Comparison of ENCODE assay signal across 8 cellular contexts in the genomic region with DNA sequence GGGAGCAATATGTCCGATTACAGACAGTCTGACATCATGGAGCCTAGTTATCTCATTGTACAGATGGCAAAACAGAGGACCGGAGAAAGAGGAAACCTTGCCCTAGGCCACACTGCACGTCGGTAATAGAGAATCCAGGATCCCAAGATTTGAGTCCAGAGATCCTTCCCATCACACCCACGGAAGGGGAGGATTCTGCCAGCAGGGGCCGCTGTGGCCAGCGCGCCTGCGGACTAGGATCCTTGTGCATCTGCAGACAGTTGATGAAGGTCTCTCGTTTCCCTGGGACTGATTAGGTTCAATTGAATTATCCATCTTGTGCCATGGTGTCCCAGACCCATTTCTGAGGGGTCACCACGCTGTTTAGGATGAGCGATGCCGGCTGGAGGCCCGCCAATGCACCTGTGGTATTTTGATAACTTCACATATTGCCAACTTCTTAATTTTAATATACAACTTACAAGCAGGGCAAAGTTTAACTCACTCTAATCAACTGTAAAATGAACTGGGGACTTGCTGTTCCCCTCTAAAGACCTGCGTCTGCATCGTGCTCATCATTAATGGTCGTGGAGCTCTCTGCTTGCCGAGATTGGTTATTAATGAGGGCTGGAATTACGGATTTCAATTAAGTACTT.
DNase-seq lines count a peak whose midpoint lies in the region; ATAC-seq and TF ChIP-seq lines count a peak whose summit lies in the region.

No MANE protein-coding gene starts in this region.

- H3K27ac ChIP-seq in H9 (ENCODE audit: insufficient read length, low read depth, low read length): no peak overlapping the region
- H3K27ac ChIP-seq in hepatocyte: no peak overlapping the region

- no peak overlapping the region for H3K23ac ChIP-seq in H9 (ENCODE audit: insufficient read length, low read depth, low read length)

- peaks cover 2% of the 10 kb centered on the region; the same call in 1 of the 2 replicates for H3K4me1 ChIP-seq in H9 (ENCODE audit: insufficient read depth, low read length)
- H3K4me1 ChIP-seq in hepatocyte (ENCODE audit: insufficient read depth): no peaks in the 10 kb centered on the region

- no peaks in the 10 kb centered on the region for H3K9me2 ChIP-seq in hepatocyte (replicated peaks; ENCODE audit: insufficient read depth)

- no peak overlapping the region for H2AK5ac ChIP-seq in H9 (ENCODE audit: insufficient read length, low read length)

- no peak overlapping the region for H3T11ph ChIP-seq in H9 (ENCODE audit: low read length)

- H3K79me1 ChIP-seq in H9 (ENCODE audit: insufficient read depth, low read depth, low read length, poor library complexity, severe bottlenecking): no peaks in the 10 kb centered on the region

- no peaks in the 10 kb centered on the region for H3K79me2 ChIP-seq in H9 (ENCODE audit: insufficient read depth, low read length)
- no peaks in the 10 kb centered on the region for H3K79me2 ChIP-seq in hepatocyte

- no peak overlapping the region for H2BK5ac ChIP-seq in H9 (ENCODE audit: insufficient read length, low read length)

- H3K36me3 ChIP-seq in hepatocyte (replicated peaks; ENCODE audit: insufficient read depth, low read depth): no peaks in the 10 kb centered on the region

- H3K14ac ChIP-seq in H9 (ENCODE audit: insufficient read depth, low read length): no peak overlapping the region

- H3K56ac ChIP-seq in H9 (ENCODE audit: insufficient read length, low read depth, low read length): no peak overlapping the region

- no peak overlapping the region for H2BK12ac ChIP-seq in H9 (ENCODE audit: insufficient read length, low read depth, low read length)

- TF ChIP-seq CTCF in H9 (conservative IDR thresholded peaks at IDR 0.05) (peak; percentile 98), hepatocyte (IDR thresholded peaks at IDR 0.05; ENCODE audit: poor library complexity) (peak; percentile 77)

- H4K8ac ChIP-seq in H9 (replicated peaks; ENCODE audit: insufficient read length, low read depth, low read length): no peak overlapping the region

- no peak overlapping the region for H2BK15ac ChIP-seq in H9 (ENCODE audit: low read depth, low read length)

- H3K4me3 ChIP-seq in hepatocyte: no peak overlapping the region

- H3K4me3 Mint-ChIP-seq in H9: no peak overlapping the region

- 0 out of 7 replicates have a peak, but pooled peaks cover 0 to 1% (median under 1%) of the 10 kb centered on the region in 3 experiments for H3K36me3 Mint-ChIP-seq in H9 (ENCODE audit: insufficient read depth in 1 of 3, low read depth in 3 of 3)

- peaks cover 1% of the 10 kb centered on the region; the same call in 1 of the 2 replicates for H3K27me3 Mint-ChIP-seq in H9 (ENCODE audit: low read depth)

- no peak overlapping the region for H4K91ac ChIP-seq in H9 (ENCODE audit: insufficient read length, low read depth, low read length)

- ATAC-seq in GM18870 (IDR thresholded peaks at IDR 0.05; ENCODE audit: unreplicated experiment): no peak

- no CpG with 5 or more reads among the region's 19 CpGs for WGBS in H9 (ENCODE audit: extremely low coverage, insufficient read length, low lambda C conversion rate)
- WGBS in hepatocyte (ENCODE audit: low lambda C conversion rate, missing lambda C conversion rate): 39% methylated on average over 19 of the region's 19 CpGs

- no peak overlapping the region for H2BK20ac ChIP-seq in H9 (ENCODE audit: low read depth, low read length, poor library complexity, severe bottlenecking)

- peak; percentile 39 for DNase-seq in AG20443 (ENCODE audit: low spot score)
- DNase-seq in H9: peak; percentile 82
- peak; percentile 9 to 12 for DNase-seq in activated CD4-positive, alpha-beta T cell treated with anti-CD3 and anti-CD28 coated beads, Interleukin-2, amount 50 U/mL, for 48 hours
- peak; percentile 71 for DNase-seq in hepatocyte (ENCODE audit: low spot score)
- no peak for DNase-seq in NCI-H510A treated with DMSO at 0.1 percent for 48 hours (lab: John Stamatoyannopoulos, UW)
- no peak for DNase-seq in NCI-H187 treated with DMSO at 0.1 percent for 48 hours (lab: John Stamatoyannopoulos, UW)
- DNase-seq in NCI-H1694 (lab: John Stamatoyannopoulos, UW): no peak

- no peak overlapping the region for H2BK120ac ChIP-seq in H9 (ENCODE audit: low read depth, low read length, poor library complexity, severe bottlenecking)

- H3K9ac ChIP-seq in H9 (ENCODE audit: extremely low read depth, insufficient read length, low read length): no peak overlapping the region

- no peak overlapping the region for H4K5ac ChIP-seq in H9 (ENCODE audit: insufficient read length, low read depth, low read length)

- no peaks in the 10 kb centered on the region for H3K23me2 ChIP-seq in H9 (ENCODE audit: insufficient read length, low read depth, low read length, poor library complexity, severe bottlenecking)

- H2AFZ ChIP-seq in H9 (ENCODE audit: low read length): no peak overlapping the region
- H2AFZ ChIP-seq in hepatocyte: no peak overlapping the region

- peaks cover 29 to 34% of the 10 kb centered on the region in 2 experiments for H3K4me1 Mint-ChIP-seq in H9

- H4K20me1 ChIP-seq in H9 (ENCODE audit: control insufficient read depth, insufficient read depth, insufficient read length): no peaks in the 10 kb centered on the region
- no peaks in the 10 kb centered on the region for H4K20me1 ChIP-seq in hepatocyte (ENCODE audit: insufficient read depth, poor library complexity, severe bottlenecking)

- peak overlapping the region in 2 of 3 experiments; percentile 70 to 77; a peak in 3 of 7 replicates for H3K27ac Mint-ChIP-seq in H9

- H3K27me3 ChIP-seq in H9 (ENCODE audit: insufficient read depth, low read length): no peaks in the 10 kb centered on the region
- no peaks in the 10 kb centered on the region for H3K27me3 ChIP-seq in hepatocyte

- no peak overlapping the region for H3K4ac ChIP-seq in H9 (ENCODE audit: low read depth, low read length)

- peaks cover 1 to 5% of the 10 kb centered on the region in 2 experiments; a peak in 3 of 5 replicates for H3K9me3 Mint-ChIP-seq in H9

- H3K18ac ChIP-seq in H9 (ENCODE audit: insufficient read length, low read depth, low read length): no peak overlapping the region

- H3K9me3 ChIP-seq in H9 (ENCODE audit: control insufficient read depth, low read depth, low read length): peaks cover 2% of the 10 kb centered on the region
- no peaks in the 10 kb centered on the region for H3K9me3 ChIP-seq in hepatocyte (ENCODE audit: low read depth)

- H3K4me2 ChIP-seq in H9 (ENCODE audit: insufficient read depth, insufficient read length, low read length) (no peak overlapping the region), hepatocyte (no peak overlapping the region)

Comparison
In these comparisons a context has a peak if more than half of its experiments do, and no peak if none do; other contexts are left out.
1. DNase-seq: peak in AG20443 (single experiment), H9 (single experiment), activated CD4-positive, alpha-beta T cell treated with anti-CD3 and anti-CD28 coated beads, Interleukin-2, amount 50 U/mL, for 48 hours (2 of 2) and hepatocyte (single experiment); none in NCI-H510A treated with DMSO at 0.1 percent for 48 hours (single experiment), NCI-H187 treated with DMSO at 0.1 percent for 48 hours (single experiment) and NCI-H1694 (single experiment).